Comparison of ENCODE assay signal across 11 cellular contexts in genomic region chr9:35673132-35673997, GRCh38. TPM values are rescaled to one million over a fixed set of nuclear protein-coding genes. Genes with fewer than 3 reads are reported as not detected.
DNase-seq lines count a peak whose midpoint lies in the region; ATAC-seq and TF ChIP-seq lines count a peak whose summit lies in the region.
"Had no signal": no experiment of that assay in that cellular context is flagged by ENCODE, and none has a peak within 500 bp of the region (broad histone marks: within the 10 kb centered on the region; RNA-seq: fewer than 3 reads in every experiment).

Gene CA9 (plus strand): TSS chr9:35673928. CDS start chr9:35673960, 32 bp downstream.

- POLR2A ChIA-PET in activated B cell treated with CpG ODN at 0.5 μM for 24 hours (lab: Charles Lee) = no interaction called here

- TF ChIP-seq CTCF in activated B cell treated with CpG ODN at 0.5 μM for 24 hours (IDR thresholded peaks at IDR 0.05) (no peak), right lobe of liver (IDR thresholded peaks at IDR 0.05) (no peak), tibial artery (IDR thresholded peaks at IDR 0.05) (no peak)

- H3K36me3 ChIP-seq in right lobe of liver (no peaks in the 10 kb centered on the region), tibial artery (no peaks in the 10 kb centered on the region)

- H3K9me3 ChIP-seq in right lobe of liver (no peaks in the 10 kb centered on the region), tibial artery (no peaks in the 10 kb centered on the region)

- intact Hi-C loops in activated B cell treated with CpG ODN at 0.5 μM for 24 hours (cut with micrococcal nuclease) = no loop called here
- intact Hi-C loops in right lobe of liver (cut with DNase I) = no loop called here
- intact Hi-C loops in tibial artery (cut with DNase I; ENCODE audit: low total_unique reads) = no loop called here

- H3K36me3 Mint-ChIP-seq in activated T-cell treated with anti-CD3 and anti-CD28 coated beads, Interleukin-2, amount 50 U/mL, for 24 hours (ENCODE audit: low read depth) = no peaks in the 10 kb centered on the region
- H3K36me3 Mint-ChIP-seq in activated B cell treated with CpG ODN at 0.5 μM for 24 hours (ENCODE audit: low read depth) = no peaks in the 10 kb centered on the region

- no peak within 1 kb of the TSS for H3K27ac Mint-ChIP-seq in activated T-cell treated with anti-CD3 and anti-CD28 coated beads, Interleukin-2, amount 50 U/mL, for 24 hours
- no peak within 1 kb of the TSS for H3K27ac Mint-ChIP-seq in activated B cell treated with CpG ODN at 0.5 μM for 24 hours

- H3K27me3 Mint-ChIP-seq in activated T-cell treated with anti-CD3 and anti-CD28 coated beads, Interleukin-2, amount 50 U/mL, for 24 hours = peaks cover 10% of the 10 kb centered on the region
- peaks cover 8% of the 10 kb centered on the region for H3K27me3 Mint-ChIP-seq in activated B cell treated with CpG ODN at 0.5 μM for 24 hours

- ATAC-seq in activated B cell treated with CpG ODN at 0.5 μM for 24 hours (ENCODE audit: low read depth) (no peak), right lobe of liver (peak in 3 of 4 donors; percentile 4 to 20 (median 10))

- TF ChIP-seq POLR2A in right lobe of liver (IDR thresholded peaks at IDR 0.05) = no peak

- H3K27ac ChIP-seq in right lobe of liver (no peak within 1 kb of the TSS), tibial artery (peak within 1 kb of the TSS; percentile 23 to 35)

- H3K4me1 ChIP-seq in right lobe of liver (peaks cover 0 to 17% (median 5%) of the 10 kb centered on the region in 4 donors), tibial artery (peaks cover 0 to 36% (median 22%) of the 10 kb centered on the region in 4 donors)

- CTCF ChIA-PET in activated B cell treated with CpG ODN at 0.5 μM for 24 hours (lab: Charles Lee) = interaction anchor here (0.9 kb wide), 1 partner anchor 24 kb away, joined by 3 read pairs; no protein-coding TSS in a partner anchor

- H3K27me3 ChIP-seq in right lobe of liver = peaks cover 0 to 9% of the 10 kb centered on the region in 2 donors
- H3K27me3 ChIP-seq in tibial artery = no peaks in the 10 kb centered on the region

- WGBS in right lobe of liver (ENCODE audit: insufficient coverage, low coverage, low lambda C conversion rate, missing lambda C conversion rate) = 73% methylated on average over 1 of the region's 9 CpGs

- H3K4me3 ChIP-seq in right lobe of liver (no peak within 1 kb of the TSS), tibial artery (no peak within 1 kb of the TSS)

- peak within 1 kb of the TSS; percentile 1 for H3K4me3 Mint-ChIP-seq in activated T-cell treated with anti-CD3 and anti-CD28 coated beads, Interleukin-2, amount 50 U/mL, for 24 hours
- H3K4me3 Mint-ChIP-seq in activated B cell treated with CpG ODN at 0.5 μM for 24 hours = peak within 1 kb of the TSS; percentile 55

- H3K9me3 Mint-ChIP-seq in activated T-cell treated with anti-CD3 and anti-CD28 coated beads, Interleukin-2, amount 50 U/mL, for 24 hours = no peaks in the 10 kb centered on the region
- no peaks in the 10 kb centered on the region for H3K9me3 Mint-ChIP-seq in activated B cell treated with CpG ODN at 0.5 μM for 24 hours

- H3K4me1 Mint-ChIP-seq in activated T-cell treated with anti-CD3 and anti-CD28 coated beads, Interleukin-2, amount 50 U/mL, for 24 hours (ENCODE audit: low read depth) = peaks cover 15% of the 10 kb centered on the region
- H3K4me1 Mint-ChIP-seq in activated B cell treated with CpG ODN at 0.5 μM for 24 hours = peaks cover 15% of the 10 kb centered on the region

- no peak for DNase-seq in activated T-cell treated with anti-CD3 and anti-CD28 coated beads, Interleukin-2, amount 50 U/mL, for 24 hours
- no peak for DNase-seq in activated T-cell treated with anti-CD3 and anti-CD28 coated beads for 4 hours
- DNase-seq in activated B cell treated with CpG ODN at 0.5 μM for 24 hours = no peak
- peak in 1 of 3 donors; percentile 22 for DNase-seq in right lobe of liver
- peak in 1 of 2 donors; percentile 88 for DNase-seq in tibial artery
- no peak for DNase-seq in NK-92 treated with Interleukin-12 subunit alpha and Interleukin-12 subunit beta, amount 100 ng/mL, for 24 hours (lab: John Stamatoyannopoulos, UW)
- DNase-seq in T-helper 2 cell = no peak
- no peak for DNase-seq in NCI-H187 treated with DMSO at 0.1 percent for 48 hours (lab: John Stamatoyannopoulos, UW)
- DNase-seq: activated CD8-positive, alpha-beta memory T cell treated with anti-CD3 and anti-CD28 coated beads for 24 hours; NCI-H526 treated with DMSO at 0.1 percent for 48 hours; stimulated activated naive CD4-positive, alpha-beta T cell had no signal

RNA-seq across cellular contexts. Expression of gene CA9, which starts in this region (rescaled TPM):
- total RNA-seq in activated B cell treated with CpG ODN at 0.5 μM for 24 hours (0.86 TPM in 1 of 2 replicates, not detected in the other), right lobe of liver (1 to 10 TPM in 1 of 6 experiments, under 1 TPM in 4, not detected in 1; 0.64 to 1.6 (median 0.93) TPM)

Comparison
In these comparisons a context has a peak if more than half of its experiments do, and no peak if none do; other contexts are left out.
1. H3K27ac ChIP-seq: peak in tibial artery (2 of 2); none in right lobe of liver (0 of 3).